1 cellular context compared by ENCODE assay signal in the genomic region with DNA sequence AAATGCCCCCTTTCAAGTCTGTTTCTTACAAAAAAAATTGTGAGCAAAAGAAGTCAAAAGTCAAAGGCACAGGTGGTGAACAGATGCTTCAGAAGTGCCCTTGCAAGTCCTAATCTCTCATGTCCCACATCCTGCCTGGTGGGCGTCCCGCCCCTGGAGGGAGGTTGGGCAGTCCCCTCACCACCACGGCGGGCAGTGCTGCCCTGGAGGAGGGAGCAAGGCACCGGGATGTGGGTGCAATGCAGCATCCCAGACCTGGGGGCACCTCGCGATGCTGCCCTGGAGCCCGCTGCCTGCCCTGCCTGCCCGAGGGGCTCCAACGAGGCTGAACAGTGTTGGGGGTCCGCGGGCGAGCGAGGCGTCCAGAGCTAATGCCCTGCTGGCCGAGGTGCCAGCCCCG.
TF ChIP-seq lines count a peak whose summit lies in the region.

No MANE protein-coding gene starts in this region.

TF ChIP-seq in WTC11, 78 proteins besides CTCF, POLR2A, EP300 and RAD21 (continued from another document):
- TF ChIP-seq IRF1 (CRISPR knock-in tag; IDR thresholded peaks at IDR 0.05) = no peak
- TF ChIP-seq ZNF532 (CRISPR knock-in tag; IDR thresholded peaks at IDR 0.05; ENCODE audit: borderline replicate concordance) = no peak
- TF ChIP-seq SP1 (CRISPR knock-in tag; conservative IDR thresholded peaks at IDR 0.05) = no peak
- TF ChIP-seq, protein P1, sequence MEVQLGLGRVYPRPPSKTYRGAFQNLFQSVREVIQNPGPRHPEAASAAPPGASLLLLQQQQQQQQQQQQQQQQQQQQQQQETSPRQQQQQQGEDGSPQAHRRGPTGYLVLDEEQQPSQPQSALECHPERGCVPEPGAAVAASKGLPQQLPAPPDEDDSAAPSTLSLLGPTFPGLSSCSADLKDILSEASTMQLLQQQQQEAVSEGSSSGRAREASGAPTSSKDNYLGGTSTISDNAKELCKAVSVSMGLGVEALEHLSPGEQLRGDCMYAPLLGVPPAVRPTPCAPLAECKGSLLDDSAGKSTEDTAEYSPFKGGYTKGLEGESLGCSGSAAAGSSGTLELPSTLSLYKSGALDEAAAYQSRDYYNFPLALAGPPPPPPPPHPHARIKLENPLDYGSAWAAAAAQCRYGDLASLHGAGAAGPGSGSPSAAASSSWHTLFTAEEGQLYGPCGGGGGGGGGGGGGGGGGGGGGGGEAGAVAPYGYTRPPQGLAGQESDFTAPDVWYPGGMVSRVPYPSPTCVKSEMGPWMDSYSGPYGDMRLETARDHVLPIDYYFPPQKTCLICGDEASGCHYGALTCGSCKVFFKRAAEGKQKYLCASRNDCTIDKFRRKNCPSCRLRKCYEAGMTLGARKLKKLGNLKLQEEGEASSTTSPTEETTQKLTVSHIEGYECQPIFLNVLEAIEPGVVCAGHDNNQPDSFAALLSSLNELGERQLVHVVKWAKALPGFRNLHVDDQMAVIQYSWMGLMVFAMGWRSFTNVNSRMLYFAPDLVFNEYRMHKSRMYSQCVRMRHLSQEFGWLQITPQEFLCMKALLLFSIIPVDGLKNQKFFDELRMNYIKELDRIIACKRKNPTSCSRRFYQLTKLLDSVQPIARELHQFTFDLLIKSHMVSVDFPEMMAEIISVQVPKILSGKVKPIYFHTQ (CRISPR knock-in tag; IDR thresholded peaks at IDR 0.05) = no peak
- TF ChIP-seq ZNF121 (CRISPR knock-in tag; IDR thresholded peaks at IDR 0.05) = no peak
- TF ChIP-seq NR2C2 (CRISPR knock-in tag; IDR thresholded peaks at IDR 0.05) = no peak
- no peak for TF ChIP-seq PREB (CRISPR knock-in tag; IDR thresholded peaks at IDR 0.05; ENCODE audit: borderline replicate concordance)
- TF ChIP-seq E2F5 (CRISPR knock-in tag; IDR thresholded peaks at IDR 0.05) = no peak
- no peak for TF ChIP-seq SOX15 (CRISPR knock-in tag; IDR thresholded peaks at IDR 0.05)
